ENCODE assay signal across 12 cellular contexts in the genomic region with DNA sequence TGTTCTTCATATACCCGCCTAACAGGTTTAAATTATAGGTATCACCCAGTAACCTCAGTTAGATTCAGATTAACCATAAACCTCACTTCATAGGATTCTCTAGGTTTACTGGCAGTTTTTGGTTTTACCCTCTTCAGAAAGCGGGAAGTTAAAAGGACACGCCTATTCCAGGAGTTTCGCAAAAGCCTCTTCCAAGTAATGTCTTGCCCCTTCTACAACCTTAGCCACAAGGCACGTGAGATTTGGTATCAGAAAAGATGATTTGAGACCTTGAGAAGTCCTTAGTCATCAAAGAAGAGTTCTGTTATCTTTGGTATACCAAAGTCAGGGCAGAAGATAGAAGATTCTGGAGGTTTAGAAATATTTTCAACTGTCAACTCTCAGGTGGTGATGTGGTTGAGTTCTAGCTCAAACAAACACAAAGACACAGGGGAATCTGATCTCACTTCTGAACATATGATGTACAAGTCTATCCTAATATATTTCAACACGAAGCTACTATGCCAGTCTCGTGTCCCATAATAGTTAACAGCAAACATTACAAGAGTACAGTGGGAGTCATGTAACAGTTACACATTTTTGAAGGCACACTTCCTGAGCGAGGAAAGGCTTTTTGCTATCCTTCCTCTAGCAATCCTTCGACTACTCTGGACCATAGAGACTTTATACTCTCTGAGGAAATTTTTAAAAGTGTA.
DNase-seq lines count a peak whose midpoint lies in the region; ATAC-seq lines count a peak whose summit lies in the region.
"Had no signal": no experiment of that assay in that cellular context is flagged by ENCODE, and none has a peak within 500 bp of the region (broad histone marks: within the 10 kb centered on the region; RNA-seq: fewer than 3 reads in every experiment).

No MANE protein-coding gene starts in this region.

- H3K27ac ChIP-seq in substantia nigra (ENCODE audit: low read depth, low read length, poor library complexity, severe bottlenecking): peak overlapping the region; percentile 45
- H3K27ac ChIP-seq: uterus had no signal

- no peak for ATAC-seq in HG03045 (IDR thresholded peaks at IDR 0.05; ENCODE audit: unreplicated experiment)
- ATAC-seq in GM19324 (IDR thresholded peaks at IDR 0.05; ENCODE audit: low FRiP score, unreplicated experiment): no peak

- DNase-seq in activated naive CD4-positive, alpha-beta T cell treated with Interleukin-2 at 50 U/mL for 16 hours: peak; percentile 8
- no peak for DNase-seq in activated naive CD4-positive, alpha-beta T cell (lab: John Stamatoyannopoulos, UW)
- DNase-seq in SKM-1 (lab: John Stamatoyannopoulos, UW; ENCODE audit: unreplicated experiment) (peak; percentile 79), substantia nigra (lab: John Stamatoyannopoulos, UW) (no peak), dedifferentiated amniotic fluid mesenchymal stem cell (ENCODE audit: extremely low spot score) (no peak)
- DNase-seq in central memory CD4-positive, alpha-beta T cell: peak; percentile 4
- DNase-seq: caudate nucleus, NCI-H1105, NCI-H69, uterus had no signal

Comparison
In these comparisons a context has a peak if more than half of its experiments do, and no peak if none do; other contexts are left out.
1. DNase-seq: peak in activated naive CD4-positive, alpha-beta T cell treated with Interleukin-2 at 50 U/mL for 16 hours (single experiment), SKM-1 (single experiment) and central memory CD4-positive, alpha-beta T cell (single experiment); none in activated naive CD4-positive, alpha-beta T cell (0 of 4), substantia nigra (0 of 49) and dedifferentiated amniotic fluid mesenchymal stem cell (single experiment).